34 cellular contexts compared by ENCODE assay signal in genomic region chr7:143431109-143431508, GRCh38. TPM values are rescaled to one million over a fixed set of nuclear protein-coding genes. Genes with fewer than 3 reads are reported as not detected.
"Had no signal": no experiment of that assay in that cellular context is flagged by ENCODE, and none has a peak within 500 bp of the region (broad histone marks: within the 10 kb centered on the region; RNA-seq: fewer than 3 reads in every experiment).

No MANE protein-coding gene starts in this region.

- H3K4me3 Mint-ChIP-seq: effector memory CD8-positive, alpha-beta T cell; immature natural killer cell; memory B cell; natural killer cell; stimulated activated memory B cell treated with anti-CD40 and anti-IgM and Interleukin-4, amounts not matched to agents 10 μg/mL and 1 μg/mL and 100 μg/mL, for 72 hours; type B pancreatic cell had no signal

- H3K4me3 ChIP-seq: esophagus squamous epithelium, heart right ventricle, lower lobe of right lung, ovary, psoas muscle, sigmoid colon, spleen, testis, tibial artery had no signal

- DNase-seq: cortex of kidney; effector memory CD8-positive, alpha-beta T cell; erythroblast; esophagus squamous epithelium; foreskin melanocyte; glutamatergic neuron; heart right ventricle; hippocampal formation; immature natural killer cell; islet precursor cell; left ventricle myocardium superior; lower lobe of right lung; natural killer cell; occipital lobe; ovary; posterior cingulate gyrus; psoas muscle; right cardiac atrium; sigmoid colon; spleen; stimulated activated CD4-positive, alpha-beta T cell treated with anti-CD3 and anti-CD28 coated beads, Interleukin-4, amount 100 ng/mL, for 4 hours; stimulated activated naive CD8-positive, alpha-beta T cell treated with anti-CD3 and anti-CD28 coated beads, Interleukin-15, Interleukin-2, amounts not matched to agents 100 U/mL and 50 U/mL, for 24 hours; substantia nigra; testis; tibial artery had no signal

- H3K27me3 Mint-ChIP-seq: type B pancreatic cell had no signal

- FAIRE-seq: endometrium had no signal

- H3K36me3 Mint-ChIP-seq: immature natural killer cell; memory B cell; natural killer cell; stimulated activated memory B cell treated with anti-CD40 and anti-IgM and Interleukin-4, amounts not matched to agents 10 μg/mL and 1 μg/mL and 100 μg/mL, for 72 hours; type B pancreatic cell had no signal

- H3K9me3 Mint-ChIP-seq: effector memory CD8-positive, alpha-beta T cell; immature natural killer cell; memory B cell; natural killer cell; stimulated activated memory B cell treated with anti-CD40 and anti-IgM and Interleukin-4, amounts not matched to agents 10 μg/mL and 1 μg/mL and 100 μg/mL, for 72 hours; type B pancreatic cell had no signal

- H3K27ac ChIP-seq: heart right ventricle, lower lobe of right lung, ovary, psoas muscle, sigmoid colon, spleen, testis, tibial artery had no signal

- H3K9me3 ChIP-seq: esophagus squamous epithelium, heart right ventricle, lower lobe of right lung, ovary, psoas muscle, sigmoid colon, spleen, testis, tibial artery had no signal

- H3K27ac Mint-ChIP-seq: effector memory CD8-positive, alpha-beta T cell; immature natural killer cell; memory B cell; natural killer cell; stimulated activated memory B cell treated with anti-CD40 and anti-IgM and Interleukin-4, amounts not matched to agents 10 μg/mL and 1 μg/mL and 100 μg/mL, for 72 hours; type B pancreatic cell had no signal

- ATAC-seq: effector memory CD8-positive, alpha-beta T cell; heart right ventricle; left ventricle myocardium superior; lower lobe of right lung; natural killer cell; psoas muscle; right cardiac atrium; stimulated activated memory B cell treated with anti-CD40 and anti-IgM and Interleukin-4, amounts not matched to agents 10 μg/mL and 1 μg/mL and 100 μg/mL, for 72 hours; stimulated activated naive CD8-positive, alpha-beta T cell treated with anti-CD3 and anti-CD28 coated beads, Interleukin-15, Interleukin-2, amounts not matched to agents 100 U/mL and 50 U/mL, for 24 hours had no signal

- H3K36me3 ChIP-seq: esophagus squamous epithelium, heart right ventricle, lower lobe of right lung, ovary, sigmoid colon, spleen, tibial artery had no signal

- H3K4me1 Mint-ChIP-seq: natural killer cell had no signal

- H3K4me1 ChIP-seq: lower lobe of right lung, psoas muscle, sigmoid colon, testis, tibial artery had no signal

- H3K27me3 ChIP-seq: esophagus squamous epithelium, heart right ventricle, ovary, sigmoid colon, spleen, testis, tibial artery had no signal

RNA-seq across cellular contexts. Expression of gene TAS2R60, which starts 12.1 kb away (rescaled TPM):
- total RNA-seq: dermis microvascular lymphatic vessel endothelial cell, esophagus squamous epithelium, heart right ventricle, left ventricle myocardium superior, lower lobe of right lung, occipital lobe, psoas muscle, renal cortical epithelial cell, right cardiac atrium, sigmoid colon, skeletal muscle tissue, testis had no signal
- polyA plus RNA-seq: heart right ventricle, immature natural killer cell, neural cell, ovary, psoas muscle, right cardiac atrium, sigmoid colon, spleen, urinary bladder had no signal

RNA-seq across cellular contexts. Expression of gene EPHA1, which starts 22.5 kb away (rescaled TPM):
- total RNA-seq: dermis microvascular lymphatic vessel endothelial cell, left ventricle myocardium superior, occipital lobe had no signal
- polyA plus RNA-seq: neural cell had no signal

RNA-seq across cellular contexts. Expression of gene TAS2R41, which starts 46.6 kb away (rescaled TPM):
- total RNA-seq: dermis microvascular lymphatic vessel endothelial cell, left ventricle myocardium superior, lower lobe of right lung, natural killer cell, occipital lobe, psoas muscle, renal cortical epithelial cell, right cardiac atrium, skeletal muscle tissue, urinary bladder had no signal
- polyA plus RNA-seq: heart right ventricle, immature natural killer cell, neural cell, ovary, psoas muscle, right cardiac atrium, sigmoid colon, spleen, urinary bladder had no signal
